Comparison of ENCODE assay signal across 10 cellular contexts in genomic region chr7:150756858-150757257, GRCh38. TPM values are rescaled to one million over a fixed set of nuclear protein-coding genes. Genes with fewer than 3 reads are reported as not detected.
DNase-seq lines count a peak whose midpoint lies in the region; ATAC-seq and TF ChIP-seq lines count a peak whose summit lies in the region.
"Had no signal": no experiment of that assay in that cellular context is flagged by ENCODE, and none has a peak within 500 bp of the region (broad histone marks: within the 10 kb centered on the region; RNA-seq: fewer than 3 reads in every experiment).

No MANE protein-coding gene starts in this region.

- no peak overlapping the region for H2AFZ ChIP-seq in GM23248

- peaks cover 6 to 48% (median 40%) of the 10 kb centered on the region in 4 donors for H3K4me1 Mint-ChIP-seq in CD4-positive, CD25-positive, alpha-beta regulatory T cell
- peaks cover 50% of the 10 kb centered on the region for H3K4me1 Mint-ChIP-seq in activated CD8-positive, alpha-beta T cell treated with anti-CD3 and anti-CD28 coated beads for 36 hours (ENCODE audit: low read depth)

- WGBS in GM23248 (ENCODE audit: low coverage in 1 of 2, low lambda C conversion rate in 2 of 2, missing lambda C conversion rate in 2 of 2), 2 experiments, result 0 to 18% methylated on average over 1 of the region's 1 CpG
- WGBS in liver, result 54% methylated on average over 1 of the region's 1 CpG

- peaks cover 0 to 1% of the 10 kb centered on the region in 2 experiments for H3K9me3 ChIP-seq in CD4-positive, CD25-positive, alpha-beta regulatory T cell (ENCODE audit: control insufficient read depth in 2 of 2, low read length in 2 of 2)
- H3K9me3 ChIP-seq in GM23248 (ENCODE audit: low read depth), result no peaks in the 10 kb centered on the region
- H3K9me3 ChIP-seq in liver (ENCODE audit: control insufficient read depth in 4 of 4, low read length in 3 of 4), result no peaks in the 10 kb centered on the region
- H3K9me3 ChIP-seq: HAP-1 had no signal

- CTCF ChIA-PET in activated CD8-positive, alpha-beta T cell treated with anti-CD3 and anti-CD28 coated beads for 36 hours (lab: Charles Lee), result interaction anchor here (0.7 to 6.4 kb wide), 16 partner anchors 12 to 401 kb away, joined by 3 to 93 read pairs (median 4); partner anchors contain the start of genes GIMAP6 and GIMAP8

- peak; percentile 29 to 48 for ATAC-seq in CD4-positive, CD25-positive, alpha-beta regulatory T cell (ENCODE audit: low read depth in 2 of 2)
- ATAC-seq in activated CD8-positive, alpha-beta T cell treated with anti-CD3 and anti-CD28 coated beads for 36 hours, result no peak
- ATAC-seq in HG03280 (IDR thresholded peaks at IDR 0.05; ENCODE audit: unreplicated experiment), result no peak

- H3K27ac Mint-ChIP-seq in CD4-positive, CD25-positive, alpha-beta regulatory T cell, result peak overlapping the region; percentile 90 to 97 (median 92)
- H3K27ac Mint-ChIP-seq in activated CD8-positive, alpha-beta T cell treated with anti-CD3 and anti-CD28 coated beads for 36 hours, result peak overlapping the region; percentile 96

- peak overlapping the region; percentile 33 for H3K4me3 ChIP-seq in CD4-positive, CD25-positive, alpha-beta regulatory T cell (ENCODE audit: low read depth, low read length)
- H3K4me3 ChIP-seq in GM23248 (no peak overlapping the region), liver (ENCODE audit: low read depth in 1 of 3, low read length in 3 of 3) (no peak overlapping the region)
- H3K4me3 ChIP-seq: HAP-1 had no signal

- no peaks in the 10 kb centered on the region for H3K36me3 ChIP-seq in CD4-positive, CD25-positive, alpha-beta regulatory T cell (ENCODE audit: control insufficient read depth, insufficient read depth, low read length)
- no peaks in the 10 kb centered on the region for H3K36me3 ChIP-seq in GM23248 (ENCODE audit: low read depth)
- H3K36me3 ChIP-seq in liver (ENCODE audit: control insufficient read depth in 4 of 4, insufficient read depth in 3 of 4, low read depth in 1 of 4, low read length in 3 of 4), result no peaks in the 10 kb centered on the region
- H3K36me3 ChIP-seq: HAP-1 had no signal

- H3K4me1 ChIP-seq in CD4-positive, CD25-positive, alpha-beta regulatory T cell (ENCODE audit: control insufficient read depth, insufficient read depth, low read length, poor library complexity, severe bottlenecking), result peaks cover 32% of the 10 kb centered on the region
- H3K4me1 ChIP-seq in GM23248 (ENCODE audit: insufficient read depth) (no peaks in the 10 kb centered on the region), liver (ENCODE audit: control insufficient read depth in 4 of 4, insufficient read depth in 4 of 4, low read length in 3 of 4) (peaks cover 0 to 5% (median 0%) of the 10 kb centered on the region in 4 donors)
- H3K4me1 ChIP-seq: HAP-1 had no signal

- POLR2A ChIA-PET in activated CD8-positive, alpha-beta T cell treated with anti-CD3 and anti-CD28 coated beads for 36 hours (lab: Charles Lee), result interaction anchor here (0.6 to 1.9 kb wide), 3 partner anchors 19 to 352 kb away, joined by 3 to 14 read pairs (median 3); partner anchors contain the start of gene GIMAP5

- no peaks in the 10 kb centered on the region for H4K20me1 ChIP-seq in GM23248 (ENCODE audit: insufficient read depth)

- intact Hi-C loops in activated CD8-positive, alpha-beta T cell treated with anti-CD3 and anti-CD28 coated beads for 36 hours (cut with micrococcal nuclease), result loop anchor here (5.0 to 10.0 kb wide), 3 partner anchors 125 to 402 kb away; partner anchors contain the start of genes GIMAP4 and GIMAP6

- in situ Hi-C loops in GM23248 (cut with MboI), result no loop called here

- H3K9me2 ChIP-seq in GM23248 (ENCODE audit: insufficient read depth), result no peaks in the 10 kb centered on the region

- H3K4me3 Mint-ChIP-seq in CD4-positive, CD25-positive, alpha-beta regulatory T cell, result peak overlapping the region; percentile 27 to 87 (median 80)
- H3K4me3 Mint-ChIP-seq in activated CD8-positive, alpha-beta T cell treated with anti-CD3 and anti-CD28 coated beads for 36 hours, result peak overlapping the region; percentile 3

- TF ChIP-seq CTCF in activated CD8-positive, alpha-beta T cell treated with anti-CD3 and anti-CD28 coated beads for 36 hours (IDR thresholded peaks at IDR 0.05), result peak; percentile 69
- peak; percentile 52 for TF ChIP-seq CTCF in liver (IDR thresholded peaks at IDR 0.05; ENCODE audit: low read depth, low read length, missing input control)

- H3K79me2 ChIP-seq in GM23248 (ENCODE audit: insufficient read depth), result no peaks in the 10 kb centered on the region

- H3F3A ChIP-seq in GM23248 (ENCODE audit: insufficient read depth), result no peaks in the 10 kb centered on the region

- H3K36me3 Mint-ChIP-seq in CD4-positive, CD25-positive, alpha-beta regulatory T cell, result peaks cover 5% of the 10 kb centered on the region
- peaks cover 5% of the 10 kb centered on the region for H3K36me3 Mint-ChIP-seq in activated CD8-positive, alpha-beta T cell treated with anti-CD3 and anti-CD28 coated beads for 36 hours (ENCODE audit: low read depth)

- H3K27me3 Mint-ChIP-seq in CD4-positive, CD25-positive, alpha-beta regulatory T cell, result peaks cover 9% of the 10 kb centered on the region
- H3K27me3 Mint-ChIP-seq in activated CD8-positive, alpha-beta T cell treated with anti-CD3 and anti-CD28 coated beads for 36 hours, result no peaks in the 10 kb centered on the region

- peaks cover 0 to 12% (median 0%) of the 10 kb centered on the region in 7 donors for H3K9me3 Mint-ChIP-seq in CD4-positive, CD25-positive, alpha-beta regulatory T cell
- peaks cover 8% of the 10 kb centered on the region for H3K9me3 Mint-ChIP-seq in activated CD8-positive, alpha-beta T cell treated with anti-CD3 and anti-CD28 coated beads for 36 hours

- peak in 2 of 3 donors; percentile 70 to 81 for DNase-seq in CD4-positive, CD25-positive, alpha-beta regulatory T cell
- DNase-seq in GM23248 (peak; percentile 20), NCI-H146 (lab: John Stamatoyannopoulos, UW) (no peak), NCI-H345 treated with DMSO at 0.1 percent for 48 hours (lab: John Stamatoyannopoulos, UW; ENCODE audit: unreplicated experiment) (no peak), activated gamma-delta T cell (lab: John Stamatoyannopoulos, UW) (no peak)
- no peak for DNase-seq in activated CD8-positive, alpha-beta T cell treated with anti-CD3 and anti-CD28 coated beads for 36 hours
- DNase-seq: activated CD4-positive, alpha-beta T cell treated with anti-CD3 and anti-CD28 coated beads, Interleukin-2, amount 50 U/mL, for 4 hours had no signal

- H3K27me3 ChIP-seq in CD4-positive, CD25-positive, alpha-beta regulatory T cell (ENCODE audit: control insufficient read depth, insufficient read depth, low read length), result no peaks in the 10 kb centered on the region
- H3K27me3 ChIP-seq in GM23248 (replicated peaks; ENCODE audit: insufficient read depth) (no peaks in the 10 kb centered on the region), liver (ENCODE audit: control insufficient read depth in 4 of 4, insufficient read depth in 4 of 4, low read length in 3 of 4) (no peaks in the 10 kb centered on the region)

- H3K27ac ChIP-seq in CD4-positive, CD25-positive, alpha-beta regulatory T cell (ENCODE audit: insufficient read depth, low read length, poor library complexity, severe bottlenecking), result peak overlapping the region; percentile 69
- H3K27ac ChIP-seq in GM23248 (no peak overlapping the region), liver (ENCODE audit: low read depth in 1 of 2, low read length in 2 of 2) (no peak overlapping the region)

- peak; percentile 80 to 83 for TF ChIP-seq RAD21 in liver (IDR thresholded peaks at IDR 0.05)

- no peak overlapping the region for H3K4me2 ChIP-seq in GM23248 (ENCODE audit: unreplicated experiment)

- H3K9ac ChIP-seq in GM23248 (no peak overlapping the region), liver (ENCODE audit: low read depth in 1 of 2, low read length in 2 of 2) (no peak overlapping the region)

RNA-seq across cellular contexts. Expression of gene GIMAP5, which starts 19.6 kb away (rescaled TPM):
- 37.4 TPM for total RNA-seq in CD4-positive, CD25-positive, alpha-beta regulatory T cell
- polyA plus RNA-seq in CD4-positive, CD25-positive, alpha-beta regulatory T cell, result 100 to 1,000 TPM; 249 to 539 (median 320) TPM
- not detected in 2 replicates for total RNA-seq in GM23248 (2014; rRNA removed; shearing (Covaris generic))
- polyA plus RNA-seq in GM23248 (2016; fragmentation: Nextera tagmentation; extraction: Ambion mirVana), result not detected in 2 replicates
- total RNA-seq in activated CD8-positive, alpha-beta T cell treated with anti-CD3 and anti-CD28 coated beads for 36 hours, result 10 to 100 TPM; 37.6 to 40.7 TPM
- total RNA-seq in liver, result 10 to 100 TPM; 11.1 to 20.6 TPM
- 10 to 100 TPM in 1 of 2 donors, 1 to 10 TPM in 1; 9.7 to 13.0 TPM for polyA plus RNA-seq in liver

RNA-seq across cellular contexts. Expression of gene GIMAP1, which starts 40.4 kb away (rescaled TPM):
- total RNA-seq in CD4-positive, CD25-positive, alpha-beta regulatory T cell, result 17.1 TPM
- 10 to 100 TPM; 48.4 to 90.0 (median 64.6) TPM for polyA plus RNA-seq in CD4-positive, CD25-positive, alpha-beta regulatory T cell
- total RNA-seq in GM23248 (2014; rRNA removed; shearing (Covaris generic)), result not detected in 2 replicates
- polyA plus RNA-seq in GM23248 (2016; fragmentation: Nextera tagmentation; extraction: Ambion mirVana), result not detected in 2 replicates
- total RNA-seq in activated CD8-positive, alpha-beta T cell treated with anti-CD3 and anti-CD28 coated beads for 36 hours, result 1 to 10 TPM; 8.7 to 9.3 TPM
- total RNA-seq in liver, result 1 to 10 TPM; 2.3 to 3.8 TPM
- 1 to 10 TPM; 1.5 to 2.8 TPM for polyA plus RNA-seq in liver

RNA-seq across cellular contexts. Expression of gene TMEM176B, which starts 43.3 kb away (rescaled TPM):
- not detected for total RNA-seq in CD4-positive, CD25-positive, alpha-beta regulatory T cell
- polyA plus RNA-seq in CD4-positive, CD25-positive, alpha-beta regulatory T cell, result 1 to 10 TPM in 1 of 4 donors, under 1 TPM in 2, not detected in 1; 0.21 to 1.0 (median 0.33) TPM
- not detected in 2 replicates for total RNA-seq in GM23248 (2014; rRNA removed; shearing (Covaris generic))
- polyA plus RNA-seq in GM23248 (2016; fragmentation: Nextera tagmentation; extraction: Ambion mirVana) (not detected in 2 replicates), liver (1,000 to 10,000 TPM in 1 of 2 donors, 100 to 1,000 TPM in 1; 957 to 1,317 TPM)
- total RNA-seq in activated CD8-positive, alpha-beta T cell treated with anti-CD3 and anti-CD28 coated beads for 36 hours, result not detected
- total RNA-seq in liver, result 1,000 to 10,000 TPM in 1 of 2 donors, 100 to 1,000 TPM in 1; 382 to 1,041 TPM

RNA-seq across cellular contexts. Expression of gene TMEM176A, which starts 43.7 kb away (rescaled TPM):
- total RNA-seq in CD4-positive, CD25-positive, alpha-beta regulatory T cell, result not detected
- polyA plus RNA-seq in CD4-positive, CD25-positive, alpha-beta regulatory T cell, result under 1 TPM in 2 of 4 donors, not detected in 2; 0.24 TPM
- total RNA-seq in GM23248 (2014; rRNA removed; shearing (Covaris generic)), result not detected in 2 replicates
- polyA plus RNA-seq in GM23248 (2016; fragmentation: Nextera tagmentation; extraction: Ambion mirVana) (not detected in 2 replicates), liver (100 to 1,000 TPM; 675 to 703 TPM)
- total RNA-seq in activated CD8-positive, alpha-beta T cell treated with anti-CD3 and anti-CD28 coated beads for 36 hours, result not detected
- total RNA-seq in liver, result 100 to 1,000 TPM; 346 to 404 TPM

Comparison
In these comparisons a context has a peak if more than half of its experiments do, and no peak if none do; other contexts are left out.
1. ATAC-seq: peak in CD4-positive, CD25-positive, alpha-beta regulatory T cell (2 of 2); none in activated CD8-positive, alpha-beta T cell treated with anti-CD3 and anti-CD28 coated beads for 36 hours (single experiment) and HG03280 (single experiment).
2. DNase-seq: peak in CD4-positive, CD25-positive, alpha-beta regulatory T cell (2 of 3) and GM23248 (single experiment); none in activated CD8-positive, alpha-beta T cell treated with anti-CD3 and anti-CD28 coated beads for 36 hours (single experiment), NCI-H146 (single experiment), NCI-H345 treated with DMSO at 0.1 percent for 48 hours (single experiment) and activated gamma-delta T cell (single experiment).
3. RNA of gene GIMAP5, which starts 19.6 kb away (total RNA-seq): 37.6 to 40.7 TPM in activated CD8-positive, alpha-beta T cell treated with anti-CD3 and anti-CD28 coated beads for 36 hours, 37.4 TPM in CD4-positive, CD25-positive, alpha-beta regulatory T cell (single experiment) and 11.1 to 20.6 TPM in liver; not detected in GM23248; every median in the first group is over 10 times any median in the second.
4. RNA of gene TMEM176B, which starts 43.3 kb away (total RNA-seq): 382 to 1,041 TPM in liver; not detected in CD4-positive, CD25-positive, alpha-beta regulatory T cell (single experiment), not detected in GM23248 and not detected in activated CD8-positive, alpha-beta T cell treated with anti-CD3 and anti-CD28 coated beads for 36 hours; every median in the first group is over 100 times any median in the second.